ENCODE assay signal across 1 cellular context in genomic region chr14:89771251-89771650, GRCh38.
TF ChIP-seq lines count a peak whose summit lies in the region.

No MANE protein-coding gene starts in this region.

TF ChIP-seq in SK-N-SH treated with all-trans-retinoic acid at 6 μM for 48 hours, 23 proteins besides CTCF, POLR2A, EP300 and RAD21 (continued from another document):
- no peak for TF ChIP-seq PPARA (CRISPR knock-in tag; IDR thresholded peaks at IDR 0.05; ENCODE audit: borderline replicate concordance)
- TF ChIP-seq ZFP30 (CRISPR knock-in tag; IDR thresholded peaks at IDR 0.05), result no peak
- TF ChIP-seq ARNTL (CRISPR knock-in tag; IDR thresholded peaks at IDR 0.05; ENCODE audit: borderline replicate concordance, low read depth), result no peak
- TF ChIP-seq BACH2 (CRISPR knock-in tag; IDR thresholded peaks at IDR 0.05; ENCODE audit: borderline replicate concordance), result no peak
- no peak for TF ChIP-seq CSDC2 (CRISPR knock-in tag; IDR thresholded peaks at IDR 0.05)
- TF ChIP-seq ESRRG (CRISPR knock-in tag; IDR thresholded peaks at IDR 0.05), result no peak
- TF ChIP-seq ZFP3 (CRISPR knock-in tag; IDR thresholded peaks at IDR 0.05), result no peak
- TF ChIP-seq, protein P1, sequence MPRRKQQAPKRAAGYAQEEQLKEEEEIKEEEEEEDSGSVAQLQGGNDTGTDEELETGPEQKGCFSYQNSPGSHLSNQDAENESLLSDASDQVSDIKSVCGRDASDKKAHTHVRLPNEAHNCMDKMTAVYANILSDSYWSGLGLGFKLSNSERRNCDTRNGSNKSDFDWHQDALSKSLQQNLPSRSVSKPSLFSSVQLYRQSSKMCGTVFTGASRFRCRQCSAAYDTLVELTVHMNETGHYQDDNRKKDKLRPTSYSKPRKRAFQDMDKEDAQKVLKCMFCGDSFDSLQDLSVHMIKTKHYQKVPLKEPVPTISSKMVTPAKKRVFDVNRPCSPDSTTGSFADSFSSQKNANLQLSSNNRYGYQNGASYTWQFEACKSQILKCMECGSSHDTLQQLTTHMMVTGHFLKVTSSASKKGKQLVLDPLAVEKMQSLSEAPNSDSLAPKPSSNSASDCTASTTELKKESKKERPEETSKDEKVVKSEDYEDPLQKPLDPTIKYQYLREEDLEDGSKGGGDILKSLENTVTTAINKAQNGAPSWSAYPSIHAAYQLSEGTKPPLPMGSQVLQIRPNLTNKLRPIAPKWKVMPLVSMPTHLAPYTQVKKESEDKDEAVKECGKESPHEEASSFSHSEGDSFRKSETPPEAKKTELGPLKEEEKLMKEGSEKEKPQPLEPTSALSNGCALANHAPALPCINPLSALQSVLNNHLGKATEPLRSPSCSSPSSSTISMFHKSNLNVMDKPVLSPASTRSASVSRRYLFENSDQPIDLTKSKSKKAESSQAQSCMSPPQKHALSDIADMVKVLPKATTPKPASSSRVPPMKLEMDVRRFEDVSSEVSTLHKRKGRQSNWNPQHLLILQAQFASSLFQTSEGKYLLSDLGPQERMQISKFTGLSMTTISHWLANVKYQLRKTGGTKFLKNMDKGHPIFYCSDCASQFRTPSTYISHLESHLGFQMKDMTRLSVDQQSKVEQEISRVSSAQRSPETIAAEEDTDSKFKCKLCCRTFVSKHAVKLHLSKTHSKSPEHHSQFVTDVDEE (CRISPR knock-in tag; IDR thresholded peaks at IDR 0.05), result no peak
- no peak for TF ChIP-seq ZC3H10 (CRISPR knock-in tag; IDR thresholded peaks at IDR 0.05)
- no peak for TF ChIP-seq ZNF70 (CRISPR knock-in tag; IDR thresholded peaks at IDR 0.05)
